ENCODE assay signal across 1 cellular context in the genomic region with DNA sequence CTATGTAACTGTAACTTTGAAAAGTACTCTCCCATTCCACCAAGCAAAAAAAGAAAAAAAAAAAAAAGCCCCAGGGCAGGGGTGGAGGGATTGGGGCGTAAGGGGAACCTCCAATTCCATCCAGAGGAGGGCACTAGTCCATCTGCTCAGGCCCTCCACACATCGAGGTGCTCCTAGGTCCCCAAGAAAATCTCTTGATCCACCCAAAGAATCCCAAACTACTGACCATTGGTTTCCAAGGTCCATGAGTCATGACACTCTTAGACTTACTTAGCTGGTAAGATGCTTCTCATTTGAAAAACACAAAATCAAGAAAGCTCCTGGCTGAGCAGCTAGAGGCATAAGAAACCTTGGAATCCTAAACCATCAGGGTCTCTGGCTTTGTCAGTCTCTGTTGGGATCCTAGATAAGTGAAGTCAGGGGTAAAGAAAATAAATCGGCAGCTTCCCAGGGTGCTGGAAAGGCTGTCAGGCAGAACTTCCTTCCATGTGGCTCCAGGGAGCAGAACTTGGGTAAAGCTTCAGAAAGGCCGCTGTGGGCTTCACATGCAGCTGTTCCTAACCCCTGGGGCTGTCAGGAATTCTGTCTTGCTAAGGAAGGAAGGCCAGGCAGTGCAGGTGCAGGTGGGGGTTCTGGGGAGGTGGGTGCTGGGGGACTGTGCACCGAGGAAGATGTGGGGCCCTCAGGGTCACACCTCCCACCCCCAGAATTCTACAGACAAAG.
TF ChIP-seq lines count a peak whose summit lies in the region.

No MANE protein-coding gene starts in this region.

TF ChIP-seq in HepG2, 621 proteins besides CTCF, POLR2A, EP300 and RAD21:
- TF ChIP-seq RFX5 (IDR thresholded peaks at IDR 0.05; ENCODE audit: low read depth, low read length) = no peak
- TF ChIP-seq GRHL1 (CRISPR knock-in tag; conservative IDR thresholded peaks at IDR 0.05) = no peak
- TF ChIP-seq ZNF83 (CRISPR knock-in tag; IDR thresholded peaks at IDR 0.05; ENCODE audit: borderline replicate concordance) = no peak
- TF ChIP-seq ETV6 (CRISPR knock-in tag; conservative IDR thresholded peaks at IDR 0.05) = no peak
- TF ChIP-seq MATR3 (CRISPR knock-in tag; IDR thresholded peaks at IDR 0.05) = no peak
- TF ChIP-seq ISX (CRISPR knock-in tag; conservative IDR thresholded peaks at IDR 0.05) = no peak
- TF ChIP-seq ZNF451 (CRISPR knock-in tag; IDR thresholded peaks at IDR 0.05) = no peak
- no peak for TF ChIP-seq ZNF331 (CRISPR knock-in tag; IDR thresholded peaks at IDR 0.05)
